In genomic region chr1:243848165-243849088, GRCh38 we compare ENCODE assay signal across 8 cellular contexts. TPM values are rescaled to one million over a fixed set of nuclear protein-coding genes. Genes with fewer than 3 reads are reported as not detected.
DNase-seq lines count a peak whose midpoint lies in the region; ATAC-seq and TF ChIP-seq lines count a peak whose summit lies in the region.

No MANE protein-coding gene starts in this region.

- 29 to 33% methylated on average over 8 of the region's 8 CpGs for WGBS in body of pancreas, 2 donors
- WGBS in mesodermal cell (ENCODE audit: insufficient coverage in 2 of 2), 2 experiments = 0 to 40% methylated on average over 3 to 5 of the region's 8 CpGs
- 23 to 25% methylated on average over 8 of the region's 8 CpGs for WGBS in aorta, 2 donors

- H3K27me3 ChIP-seq in right atrium auricular region (no peaks in the 10 kb centered on the region), body of pancreas (no peaks in the 10 kb centered on the region), aorta (ENCODE audit: control insufficient read depth in 1 of 2, insufficient read depth in 2 of 2, low read length in 1 of 2) (no peaks in the 10 kb centered on the region)

- no peaks in the 10 kb centered on the region for H3K36me3 ChIP-seq in right atrium auricular region
- no peaks in the 10 kb centered on the region for H3K36me3 ChIP-seq in body of pancreas (replicated peaks in 1 of 2; ENCODE audit: insufficient read depth in 1 of 2, low read depth in 2 of 2)
- no peaks in the 10 kb centered on the region for H3K36me3 ChIP-seq in mesodermal cell (ENCODE audit: control insufficient read depth, insufficient read depth, low read length)
- H3K36me3 ChIP-seq in aorta (ENCODE audit: control insufficient read depth in 1 of 2, insufficient read depth in 2 of 2, low read length in 1 of 2) = no peaks in the 10 kb centered on the region

- TF ChIP-seq CTCF in right atrium auricular region (IDR thresholded peaks at IDR 0.05) (no peak), body of pancreas (IDR thresholded peaks at IDR 0.05) (no peak)

- no peak for TF ChIP-seq POLR2A in body of pancreas (IDR thresholded peaks at IDR 0.05)

- H3K4me3 ChIP-seq in right atrium auricular region (peak overlapping the region; percentile 74 to 99), body of pancreas (no peak overlapping the region), mesodermal cell (ENCODE audit: extremely low read depth, insufficient read depth, low read length, poor library complexity, severe bottlenecking) (peak overlapping the region; percentile 69), aorta (ENCODE audit: low read length in 2 of 2) (peak overlapping the region; percentile 93 to 100)

- H3K27ac ChIP-seq in right atrium auricular region (peak overlapping the region; percentile 95 to 98), body of pancreas (peak overlapping the region; percentile 78 to 94 (median 87)), mesodermal cell (ENCODE audit: low read depth, low read length, severe bottlenecking) (peak overlapping the region; percentile 94), aorta (ENCODE audit: low read depth in 1 of 2, low read length in 2 of 2) (peak overlapping the region; percentile 23 to 82)

- CTCF ChIA-PET in HEK293T (lab: Yijun Ruan, JAX) = interaction anchor here (0.6 kb wide), 1 partner anchor 1715 kb away, joined by 6 read pairs; no protein-coding TSS in a partner anchor

- DNase-seq in right atrium auricular region (ENCODE audit: low spot score) (no peak), cardiac septum (ENCODE audit: low spot score) (no peak), body of pancreas (no peak), aorta (no peak), HEK293T (ENCODE audit: extremely low spot score) (no peak), HK-2 (ENCODE audit: unreplicated experiment) (no peak)

- peaks cover 0 to 12% of the 10 kb centered on the region in 2 donors for H3K4me1 ChIP-seq in right atrium auricular region
- H3K4me1 ChIP-seq in body of pancreas = peaks cover 16% of the 10 kb centered on the region
- no peaks in the 10 kb centered on the region for H3K4me1 ChIP-seq in mesodermal cell (ENCODE audit: control insufficient read depth, insufficient read depth, low read length, poor library complexity, severe bottlenecking)
- H3K4me1 ChIP-seq in aorta (ENCODE audit: control insufficient read depth in 1 of 2, insufficient read depth in 2 of 2, low read length in 2 of 2) = peaks cover 1 to 3% of the 10 kb centered on the region in 2 donors

- no peak for ATAC-seq in body of pancreas
- no peak for ATAC-seq in aorta (ENCODE audit: low FRiP score)
- ATAC-seq in HG03378 (IDR thresholded peaks at IDR 0.05; ENCODE audit: unreplicated experiment) = no peak

- intact Hi-C loops in cardiac septum (cut with DNase I) = loop anchor here (5.0 kb wide), 1 partner anchor 199 kb away; no protein-coding TSS in a partner anchor
- intact Hi-C loops in body of pancreas (cut with DNase I) = no loop called here
- intact Hi-C loops in aorta (cut with DNase I) = no loop called here

- no peaks in the 10 kb centered on the region for H3K9me3 ChIP-seq in right atrium auricular region
- H3K9me3 ChIP-seq in body of pancreas = no peaks in the 10 kb centered on the region
- H3K9me3 ChIP-seq in mesodermal cell (ENCODE audit: control insufficient read depth, low read length) = no peaks in the 10 kb centered on the region
- H3K9me3 ChIP-seq in aorta (ENCODE audit: control insufficient read depth, low read length) = no peaks in the 10 kb centered on the region

- POLR2A ChIA-PET in HEK293T (lab: Yijun Ruan, JAX) = no interaction called here

TF ChIP-seq in HEK293T, 16 proteins besides CTCF, POLR2A, EP300 and RAD21:
- TF ChIP-seq FOXA1 (IDR thresholded peaks at IDR 0.05) (no peak), ELF4 (IDR thresholded peaks at IDR 0.05) (no peak), FOXM1 (IDR thresholded peaks at IDR 0.05; ENCODE audit: borderline replicate concordance) (no peak), NFRKB (IDR thresholded peaks at IDR 0.05) (no peak), HDGF (IDR thresholded peaks at IDR 0.05; ENCODE audit: borderline replicate concordance) (no peak), L3MBTL2 (conservative IDR thresholded peaks at IDR 0.05) (no peak), SUZ12 (IDR thresholded peaks at IDR 0.05) (no peak), PKNOX1 (IDR thresholded peaks at IDR 0.05) (no peak; the same call in 1 of the 2 replicates), LEF1 (IDR thresholded peaks at IDR 0.05; ENCODE audit: borderline replicate concordance) (no peak), CTBP1 (IDR thresholded peaks at IDR 0.05; ENCODE audit: borderline replicate concordance) (no peak), ARNT (IDR thresholded peaks at IDR 0.05) (no peak)

RNA-seq across cellular contexts. Expression of gene AKT3, which starts 1.6 kb away (rescaled TPM):
- total RNA-seq in right atrium auricular region (10 to 100 TPM; 13.6 to 31.2 TPM), cardiac septum (24.4 TPM), body of pancreas (10 to 100 TPM; 14.0 to 24.7 TPM), aorta (100 to 1,000 TPM; 165 to 177 TPM)
- 48.3 TPM for polyA plus RNA-seq in mesodermal cell (2013, experiment 1 of 2)
- polyA plus RNA-seq in mesodermal cell (2013, experiment 2 of 2) = 44.5 TPM
- 10 to 100 TPM; 18.6 to 41.9 TPM for polyA plus RNA-seq in aorta

Comparison
In these comparisons a context has a peak if more than half of its experiments do, and no peak if none do; other contexts are left out.
1. H3K4me3 ChIP-seq: peak in right atrium auricular region (2 of 2), mesodermal cell (single experiment) and aorta (2 of 2); none in body of pancreas (0 of 2).
2. Peak in every context shown above with its lines, with median percentiles within 50 percentile points of each other: H3K27ac ChIP-seq.